Comparison of ENCODE assay signal across 15 cellular contexts in genomic region chr7:115014794-115015193, GRCh38.
DNase-seq lines count a peak whose midpoint lies in the region; ATAC-seq, FAIRE-seq and TF ChIP-seq lines count a peak whose summit lies in the region.
"Had no signal": no experiment of that assay in that cellular context is flagged by ENCODE, and none has a peak within 500 bp of the region (broad histone marks: within the 10 kb centered on the region; RNA-seq: fewer than 3 reads in every experiment).

No MANE protein-coding gene starts in this region.

- H3K9ac ChIP-seq in DND-41 (ENCODE audit: low read depth, low read length) = no peak overlapping the region
- no peak overlapping the region for H3K9ac ChIP-seq in fibroblast of lung (ENCODE audit: insufficient read depth, low read length)
- H3K9ac ChIP-seq in subcutaneous abdominal adipose tissue (ENCODE audit: low read length in 5 of 5) = no peak overlapping the region
- H3K9ac ChIP-seq: GM23248 had no signal

- H3K4me3 Mint-ChIP-seq in activated naive CD8-positive, alpha-beta T cell treated with anti-CD3 and anti-CD28 coated beads for 36 hours = no peak overlapping the region
- no peak overlapping the region for H3K4me3 Mint-ChIP-seq in CD8-positive, alpha-beta T cell
- H3K4me3 Mint-ChIP-seq: CD14-positive monocyte, IgD-negative memory B cell had no signal

- H3K36me3 ChIP-seq in DND-41 (ENCODE audit: insufficient read depth, low read length) (peaks cover 46% of the 10 kb centered on the region), fibroblast of lung (ENCODE audit: control insufficient read depth, insufficient read depth, low read length) (no peaks in the 10 kb centered on the region), subcutaneous abdominal adipose tissue (ENCODE audit: control insufficient read depth in 5 of 5, insufficient read depth in 5 of 5, low read length in 5 of 5) (peaks cover 8 to 15% (median 14%) of the 10 kb centered on the region in 5 donors)
- no peaks in the 10 kb centered on the region for H3K36me3 ChIP-seq in CD8-positive, alpha-beta T cell (ENCODE audit: insufficient read depth, low read length)

- no peak overlapping the region for H3K27ac Mint-ChIP-seq in activated naive CD8-positive, alpha-beta T cell treated with anti-CD3 and anti-CD28 coated beads for 36 hours
- H3K27ac Mint-ChIP-seq in CD8-positive, alpha-beta T cell = no peak overlapping the region
- H3K27ac Mint-ChIP-seq: IgD-negative memory B cell had no signal

- no peaks in the 10 kb centered on the region for H4K20me1 ChIP-seq in DND-41 (ENCODE audit: insufficient read depth, low read length)
- H4K20me1 ChIP-seq in fibroblast of lung (ENCODE audit: control insufficient read depth, extremely low read depth, insufficient read depth, low read length) = no peaks in the 10 kb centered on the region

- no peak overlapping the region; the same call in 1 of the 2 replicates for H3K4me2 ChIP-seq in DND-41 (ENCODE audit: insufficient read depth, low read length)
- H3K4me2 ChIP-seq in fibroblast of lung (ENCODE audit: extremely low read depth, insufficient read depth, low read length) = no peak overlapping the region

- H3K4me3 ChIP-seq in DND-41 (ENCODE audit: low read depth in 1 of 2, low read length in 2 of 2) (no peak overlapping the region), fibroblast of lung (replicated peaks in 1 of 4; ENCODE audit: control extremely low read depth in 1 of 4, insufficient read depth in 1 of 4, low read depth in 3 of 4, low read length in 4 of 4) (no peak overlapping the region), subcutaneous abdominal adipose tissue (ENCODE audit: low read depth in 1 of 5, low read length in 5 of 5) (no peak overlapping the region)
- H3K4me3 ChIP-seq in CD8-positive, alpha-beta T cell (ENCODE audit: low read depth, low read length) = no peak overlapping the region
- H3K4me3 ChIP-seq: GM12878, GM23248 had no signal

- H3K27ac ChIP-seq in DND-41 (ENCODE audit: low read length) (peak overlapping the region; percentile 11; the same call in 1 of the 2 replicates), fibroblast of lung (ENCODE audit: insufficient read depth, low read length) (peak overlapping the region; percentile 80), subcutaneous abdominal adipose tissue (ENCODE audit: low read depth, low read length) (peak overlapping the region; percentile 45)
- H3K27ac ChIP-seq in CD8-positive, alpha-beta T cell (ENCODE audit: low read depth, low read length) = no peak overlapping the region
- H3K27ac ChIP-seq: GM23248 had no signal

- peaks cover 9% of the 10 kb centered on the region for H3K4me1 Mint-ChIP-seq in activated naive CD8-positive, alpha-beta T cell treated with anti-CD3 and anti-CD28 coated beads for 36 hours
- peaks cover 40% of the 10 kb centered on the region for H3K4me1 Mint-ChIP-seq in CD8-positive, alpha-beta T cell (ENCODE audit: low read depth)

- intact Hi-C loops in CD8-positive, alpha-beta T cell (cut with DNase I, micrococcal nuclease) = loop anchor here in 1 of 2 experiments (2.0 kb wide), 1 partner anchor 92 kb away; the partner anchor contains the start of gene MDFIC

- FAIRE-seq in RCC 7860 (lab: Jason Lieb, UNC) = peak; percentile 20
- FAIRE-seq: GM12878, GM18507 had no signal

- CTCF ChIA-PET in CD8-positive, alpha-beta T cell (lab: Charles Lee) = no interaction called here

- H3K27me3 Mint-ChIP-seq in activated naive CD8-positive, alpha-beta T cell treated with anti-CD3 and anti-CD28 coated beads for 36 hours = no peaks in the 10 kb centered on the region
- H3K27me3 Mint-ChIP-seq in CD8-positive, alpha-beta T cell (ENCODE audit: low read depth) = no peaks in the 10 kb centered on the region
- H3K27me3 Mint-ChIP-seq: IgD-negative memory B cell had no signal

- TF ChIP-seq CTCF in DND-41 (IDR thresholded peaks at IDR 0.05; ENCODE audit: borderline replicate concordance, extremely low read depth, low read length, poor library complexity, severe bottlenecking) = no peak
- TF ChIP-seq CTCF in fibroblast of lung (conservative IDR thresholded peaks at IDR 0.05 in 1 of 2, IDR thresholded peaks at IDR 0.05 in 1 of 2; ENCODE audit: low read depth in 1 of 2, low read length in 2 of 2) = no peak
- no peak for TF ChIP-seq CTCF in CD8-positive, alpha-beta T cell (IDR thresholded peaks at IDR 0.05)

- no peak overlapping the region for H2AFZ ChIP-seq in DND-41 (ENCODE audit: low read depth, low read length)
- no peak overlapping the region for H2AFZ ChIP-seq in fibroblast of lung (ENCODE audit: low read length)
- H2AFZ ChIP-seq: GM23248 had no signal

- no peaks in the 10 kb centered on the region for H3K9me3 Mint-ChIP-seq in activated naive CD8-positive, alpha-beta T cell treated with anti-CD3 and anti-CD28 coated beads for 36 hours
- no peaks in the 10 kb centered on the region for H3K9me3 Mint-ChIP-seq in CD8-positive, alpha-beta T cell
- H3K9me3 Mint-ChIP-seq: CD14-positive monocyte, IgD-negative memory B cell had no signal

- H3K4me1 ChIP-seq in DND-41 (ENCODE audit: insufficient read depth, low read length) = peaks cover 53% of the 10 kb centered on the region
- H3K4me1 ChIP-seq in fibroblast of lung (ENCODE audit: control insufficient read depth, extremely low read depth, insufficient read depth, low read length) = peaks cover 6% of the 10 kb centered on the region
- H3K4me1 ChIP-seq in subcutaneous abdominal adipose tissue (ENCODE audit: control insufficient read depth in 5 of 5, insufficient read depth in 5 of 5, low read length in 5 of 5) = peaks cover 0 to 17% (median 8%) of the 10 kb centered on the region in 5 donors
- H3K4me1 ChIP-seq in CD8-positive, alpha-beta T cell (ENCODE audit: insufficient read depth, low read length) = peaks cover 17% of the 10 kb centered on the region

- H3K36me3 Mint-ChIP-seq in activated naive CD8-positive, alpha-beta T cell treated with anti-CD3 and anti-CD28 coated beads for 36 hours = peaks cover 28% of the 10 kb centered on the region
- H3K36me3 Mint-ChIP-seq in CD8-positive, alpha-beta T cell = peaks cover 45% of the 10 kb centered on the region
- H3K36me3 Mint-ChIP-seq: IgD-negative memory B cell had no signal

- H3K9me3 ChIP-seq in DND-41 (ENCODE audit: insufficient read depth, low read length, severe bottlenecking) (no peaks in the 10 kb centered on the region), fibroblast of lung (ENCODE audit: control insufficient read depth, insufficient read depth, low read depth, low read length) (no peaks in the 10 kb centered on the region), subcutaneous abdominal adipose tissue (ENCODE audit: control insufficient read depth in 5 of 5, low read length in 5 of 5) (no peaks in the 10 kb centered on the region)
- no peaks in the 10 kb centered on the region for H3K9me3 ChIP-seq in CD8-positive, alpha-beta T cell (ENCODE audit: low read length)

- POLR2A ChIA-PET in CD8-positive, alpha-beta T cell (lab: Charles Lee) = no interaction called here

- ATAC-seq in DND-41 (ENCODE audit: insufficient read depth, low read depth) = peak; percentile 56; the same call in 2 of the 3 replicates
- no peak for ATAC-seq in CD8-positive, alpha-beta T cell
- ATAC-seq: GM12878 had no signal

- H3K27me3 ChIP-seq in DND-41 (ENCODE audit: insufficient read depth, low read length, poor library complexity) = no peaks in the 10 kb centered on the region
- no peaks in the 10 kb centered on the region for H3K27me3 ChIP-seq in fibroblast of lung (ENCODE audit: control insufficient read depth, insufficient read depth, low read length)
- H3K27me3 ChIP-seq in subcutaneous abdominal adipose tissue (ENCODE audit: control insufficient read depth in 5 of 5, insufficient read depth in 4 of 5, low read length in 5 of 5) = no peaks in the 10 kb centered on the region
- H3K27me3 ChIP-seq in CD8-positive, alpha-beta T cell (ENCODE audit: insufficient read depth, low read length) = no peaks in the 10 kb centered on the region

- peaks cover 18% of the 10 kb centered on the region for H3K79me2 ChIP-seq in DND-41 (ENCODE audit: insufficient read depth, low read length)
- peaks cover 4% of the 10 kb centered on the region for H3K79me2 ChIP-seq in fibroblast of lung (ENCODE audit: control insufficient read depth, insufficient read depth, low read length)

- DNase-seq in DND-41 (no peak), RCC 7860 (ENCODE audit: low spot score) (no peak), fibroblast of lung (ENCODE audit: low read depth in 2 of 2) (no peak)
- DNase-seq in activated CD8-positive, alpha-beta memory T cell treated with anti-CD3 and anti-CD28 coated beads, Interleukin-2, amount 50 U/mL, for 48 hours = no peak
- DNase-seq in activated naive CD8-positive, alpha-beta T cell treated with anti-CD3 and anti-CD28 coated beads for 36 hours = no peak
- DNase-seq in CD8-positive, alpha-beta T cell = no peak
- DNase-seq: Calu3, DMS 273 treated with DMSO at 0.1 percent for 48 hours, GM23248, H7 had no signal
